ENCODE assay signal across 12 cellular contexts in the genomic region with DNA sequence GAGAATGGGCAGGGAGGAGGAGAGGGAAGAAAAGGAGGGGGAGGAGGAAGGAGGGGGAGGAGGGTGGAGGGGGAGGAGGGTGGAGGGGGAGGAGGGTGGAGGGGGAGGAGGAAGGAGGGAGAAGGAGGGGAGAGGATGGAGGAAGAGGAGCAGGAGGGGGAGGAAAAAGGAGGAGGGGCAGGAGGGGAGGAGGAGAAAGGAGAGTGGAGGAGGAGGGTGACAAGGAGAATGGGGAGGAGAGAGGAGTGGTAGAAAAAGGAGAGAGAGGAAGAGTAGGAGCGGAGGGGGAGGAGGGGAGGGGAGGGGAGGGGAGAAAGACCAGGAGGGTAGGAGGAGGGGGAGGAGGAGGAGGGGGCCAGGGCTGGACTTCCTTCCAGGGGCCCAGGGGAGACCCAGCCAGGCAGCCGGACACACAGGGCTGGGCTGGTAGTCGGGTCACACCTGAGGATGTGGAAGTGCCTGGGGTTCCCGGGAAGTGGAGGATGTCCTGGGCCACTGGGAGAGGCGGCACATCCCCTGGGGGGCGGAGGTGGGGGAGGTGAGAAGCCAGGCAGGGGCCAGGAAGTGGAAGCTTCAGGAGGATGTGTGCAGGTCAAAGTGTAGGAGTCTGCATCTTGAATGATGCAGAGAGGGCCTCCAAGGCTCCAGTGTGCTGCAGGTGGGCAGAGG. TPM values are rescaled to one million over a fixed set of nuclear protein-coding genes. Genes with fewer than 3 reads are reported as not detected.
A peak's percentile ranks its signal among the peaks of the same experiment; 100 is the strongest.
DNase-seq lines count a peak whose midpoint lies in the region; ATAC-seq and TF ChIP-seq lines count a peak whose summit lies in the region.
"Had no signal": no experiment of that assay in that cellular context is flagged by ENCODE, and none has a peak within 500 bp of the region (broad histone marks: within the 10 kb centered on the region; RNA-seq: fewer than 3 reads in every experiment).

No MANE protein-coding gene starts in this region.

- H3K36me3 ChIP-seq in RWPE2 (ENCODE audit: low read depth) (no peaks in the 10 kb centered on the region), left ventricle myocardium inferior (peaks cover 37% of the 10 kb centered on the region)

- H3K4me3 ChIP-seq in RWPE2 (ENCODE audit: severe bottlenecking) (no peak overlapping the region), left ventricle myocardium inferior (no peak overlapping the region)

- peak; percentile 26 for ATAC-seq in activated CD4-positive, alpha-beta T cell treated with anti-CD3 and anti-CD28 coated beads for 36 hours
- ATAC-seq in RWPE2 (ENCODE audit: low read depth) (peak; percentile 42), GM21825 (IDR thresholded peaks at IDR 0.05; ENCODE audit: unreplicated experiment) (no peak)
- ATAC-seq in stimulated activated effector memory CD8-positive, alpha-beta T cell treated with anti-CD3 and anti-CD28 coated beads, Interleukin-12 subunit alpha, Interleukin-12 subunit beta, amount 100 ng/mL, for 72 hours = peak; percentile 56

- no peak overlapping the region for H3K27ac Mint-ChIP-seq in activated CD4-positive, alpha-beta T cell treated with anti-CD3 and anti-CD28 coated beads for 36 hours
- no peak overlapping the region for H3K27ac Mint-ChIP-seq in activated CD4-positive, alpha-beta T cell treated with anti-CD3 and anti-CD28 coated beads, Interleukin-2, amount 10 ng/mL, durations not matched to agents 7 days and 5 days
- peak overlapping the region; percentile 54 for H3K27ac Mint-ChIP-seq in stimulated activated effector memory CD8-positive, alpha-beta T cell treated with anti-CD3 and anti-CD28 coated beads, Interleukin-12 subunit alpha, Interleukin-12 subunit beta, amount 100 ng/mL, for 72 hours

- intact Hi-C loops in activated CD4-positive, alpha-beta T cell treated with anti-CD3 and anti-CD28 coated beads for 36 hours (cut with DNase I, micrococcal nuclease) = no loop called here
- intact Hi-C loops in left ventricle myocardium inferior (cut with micrococcal nuclease) = no loop called here

- peaks cover 3% of the 10 kb centered on the region for H3K4me1 Mint-ChIP-seq in activated CD4-positive, alpha-beta T cell treated with anti-CD3 and anti-CD28 coated beads for 36 hours
- H3K4me1 Mint-ChIP-seq in activated CD4-positive, alpha-beta T cell treated with anti-CD3 and anti-CD28 coated beads, Interleukin-2, amount 10 ng/mL, durations not matched to agents 7 days and 5 days = peaks cover 11% of the 10 kb centered on the region
- peaks cover 6% of the 10 kb centered on the region for H3K4me1 Mint-ChIP-seq in stimulated activated effector memory CD8-positive, alpha-beta T cell treated with anti-CD3 and anti-CD28 coated beads, Interleukin-12 subunit alpha, Interleukin-12 subunit beta, amount 100 ng/mL, for 72 hours
- H3K4me1 Mint-ChIP-seq: nephron had no signal

- CTCF ChIA-PET in activated CD4-positive, alpha-beta T cell treated with anti-CD3 and anti-CD28 coated beads for 36 hours (lab: Charles Lee) = no interaction called here
- CTCF ChIA-PET in activated CD4-positive, alpha-beta T cell treated with anti-CD3 and anti-CD28 coated beads, Interleukin-2, amount 10 ng/mL, durations not matched to agents 7 days and 5 days (lab: Charles Lee) = no interaction called here

- no peaks in the 10 kb centered on the region for H3K27me3 Mint-ChIP-seq in activated CD4-positive, alpha-beta T cell treated with anti-CD3 and anti-CD28 coated beads for 36 hours
- no peaks in the 10 kb centered on the region for H3K27me3 Mint-ChIP-seq in activated CD4-positive, alpha-beta T cell treated with anti-CD3 and anti-CD28 coated beads, Interleukin-2, amount 10 ng/mL, durations not matched to agents 7 days and 5 days

- no peak overlapping the region for H3K4me3 Mint-ChIP-seq in activated CD4-positive, alpha-beta T cell treated with anti-CD3 and anti-CD28 coated beads for 36 hours
- no peak overlapping the region for H3K4me3 Mint-ChIP-seq in activated CD4-positive, alpha-beta T cell treated with anti-CD3 and anti-CD28 coated beads, Interleukin-2, amount 10 ng/mL, durations not matched to agents 7 days and 5 days
- H3K4me3 Mint-ChIP-seq in stimulated activated effector memory CD8-positive, alpha-beta T cell treated with anti-CD3 and anti-CD28 coated beads, Interleukin-12 subunit alpha, Interleukin-12 subunit beta, amount 100 ng/mL, for 72 hours = no peak overlapping the region
- H3K4me3 Mint-ChIP-seq: nephron had no signal

- no peaks in the 10 kb centered on the region for H3K27me3 ChIP-seq in RWPE2 (ENCODE audit: insufficient read depth, poor library complexity, severe bottlenecking)
- H3K27me3 ChIP-seq in left ventricle myocardium inferior (ENCODE audit: low read depth) = no peaks in the 10 kb centered on the region

- peaks cover 20% of the 10 kb centered on the region for H3K36me3 Mint-ChIP-seq in activated CD4-positive, alpha-beta T cell treated with anti-CD3 and anti-CD28 coated beads for 36 hours (ENCODE audit: low read depth)
- H3K36me3 Mint-ChIP-seq in activated CD4-positive, alpha-beta T cell treated with anti-CD3 and anti-CD28 coated beads, Interleukin-2, amount 10 ng/mL, durations not matched to agents 7 days and 5 days (ENCODE audit: low read depth) = peaks cover 33% of the 10 kb centered on the region
- H3K36me3 Mint-ChIP-seq in stimulated activated effector memory CD8-positive, alpha-beta T cell treated with anti-CD3 and anti-CD28 coated beads, Interleukin-12 subunit alpha, Interleukin-12 subunit beta, amount 100 ng/mL, for 72 hours = peaks cover 7% of the 10 kb centered on the region

- H3K9me3 Mint-ChIP-seq in activated CD4-positive, alpha-beta T cell treated with anti-CD3 and anti-CD28 coated beads for 36 hours (ENCODE audit: low read depth) = peaks cover 6% of the 10 kb centered on the region
- H3K9me3 Mint-ChIP-seq in activated CD4-positive, alpha-beta T cell treated with anti-CD3 and anti-CD28 coated beads, Interleukin-2, amount 10 ng/mL, durations not matched to agents 7 days and 5 days = peaks cover 12% of the 10 kb centered on the region
- no peaks in the 10 kb centered on the region for H3K9me3 Mint-ChIP-seq in stimulated activated effector memory CD8-positive, alpha-beta T cell treated with anti-CD3 and anti-CD28 coated beads, Interleukin-12 subunit alpha, Interleukin-12 subunit beta, amount 100 ng/mL, for 72 hours
- H3K9me3 Mint-ChIP-seq: nephron had no signal

- TF ChIP-seq CTCF in RWPE2 (IDR thresholded peaks at IDR 0.05; ENCODE audit: poor library complexity, severe bottlenecking) (no peak), left ventricle myocardium inferior (IDR thresholded peaks at IDR 0.05; ENCODE audit: borderline replicate concordance) (no peak)

- POLR2A ChIA-PET in activated CD4-positive, alpha-beta T cell treated with anti-CD3 and anti-CD28 coated beads for 36 hours (lab: Charles Lee) = no interaction called here
- POLR2A ChIA-PET in activated CD4-positive, alpha-beta T cell treated with anti-CD3 and anti-CD28 coated beads, Interleukin-2, amount 10 ng/mL, durations not matched to agents 7 days and 5 days (lab: Charles Lee) = no interaction called here

- H3K4me1 ChIP-seq in RWPE2 (ENCODE audit: insufficient read depth, poor library complexity, severe bottlenecking) = no peaks in the 10 kb centered on the region
- no peaks in the 10 kb centered on the region for H3K4me1 ChIP-seq in left ventricle myocardium inferior

- no peak for DNase-seq in activated CD4-positive, alpha-beta T cell treated with anti-CD3 and anti-CD28 coated beads for 36 hours
- DNase-seq in activated CD4-positive, alpha-beta T cell treated with anti-CD3 and anti-CD28 coated beads, Interleukin-2, amount 10 ng/mL, durations not matched to agents 7 days and 5 days = no peak
- no peak for DNase-seq in RWPE2 (ENCODE audit: low spot score)
- no peak for DNase-seq in left ventricle myocardium inferior
- DNase-seq in stimulated activated effector memory CD8-positive, alpha-beta T cell treated with anti-CD3 and anti-CD28 coated beads, Interleukin-12 subunit alpha, Interleukin-12 subunit beta, amount 100 ng/mL, for 72 hours (ENCODE audit: low spot score in 2 of 2) = no peak
- no peak for DNase-seq in NCI-H748 (lab: John Stamatoyannopoulos, UW; ENCODE audit: unreplicated experiment)
- no peak for DNase-seq in NCI-H82 (lab: John Stamatoyannopoulos, UW)
- DNase-seq: activated CD4-positive, CD25-positive, alpha-beta regulatory T cell treated with anti-CD3 and anti-CD28 coated beads, Interleukin-2, amount 50 U/mL, for 72 hours; SIG-M5 had no signal

- H3K27ac ChIP-seq in RWPE2 (ENCODE audit: poor library complexity, severe bottlenecking) (no peak overlapping the region), left ventricle myocardium inferior (replicated peaks) (peak overlapping the region; percentile 28)

- H3K9me3 ChIP-seq in RWPE2 (ENCODE audit: severe bottlenecking) = peaks cover 12% of the 10 kb centered on the region
- peaks cover 12% of the 10 kb centered on the region for H3K9me3 ChIP-seq in left ventricle myocardium inferior (replicated peaks)

RNA-seq across cellular contexts. Expression of a gene that starts 18.7 kb away (rescaled TPM):
- total RNA-seq in activated CD4-positive, alpha-beta T cell treated with anti-CD3 and anti-CD28 coated beads for 36 hours = under 1 TPM; 0.37 to 0.63 TPM
- total RNA-seq in activated CD4-positive, alpha-beta T cell treated with anti-CD3 and anti-CD28 coated beads, Interleukin-2, amount 10 ng/mL, durations not matched to agents 7 days and 5 days = 1 to 10 TPM; 6.4 to 7.1 TPM
- total RNA-seq in left ventricle myocardium inferior = 6.9 TPM
- total RNA-seq: G401 had no signal

RNA-seq across cellular contexts. Expression of a gene that starts 36.6 kb away (rescaled TPM):
- total RNA-seq in activated CD4-positive, alpha-beta T cell treated with anti-CD3 and anti-CD28 coated beads for 36 hours = 100 to 1,000 TPM; 396 to 456 TPM
- total RNA-seq in activated CD4-positive, alpha-beta T cell treated with anti-CD3 and anti-CD28 coated beads, Interleukin-2, amount 10 ng/mL, durations not matched to agents 7 days and 5 days = 100 to 1,000 TPM; 259 to 261 TPM
- 158 TPM for total RNA-seq in left ventricle myocardium inferior
